1 cellular context compared by ENCODE assay signal in the genomic region with DNA sequence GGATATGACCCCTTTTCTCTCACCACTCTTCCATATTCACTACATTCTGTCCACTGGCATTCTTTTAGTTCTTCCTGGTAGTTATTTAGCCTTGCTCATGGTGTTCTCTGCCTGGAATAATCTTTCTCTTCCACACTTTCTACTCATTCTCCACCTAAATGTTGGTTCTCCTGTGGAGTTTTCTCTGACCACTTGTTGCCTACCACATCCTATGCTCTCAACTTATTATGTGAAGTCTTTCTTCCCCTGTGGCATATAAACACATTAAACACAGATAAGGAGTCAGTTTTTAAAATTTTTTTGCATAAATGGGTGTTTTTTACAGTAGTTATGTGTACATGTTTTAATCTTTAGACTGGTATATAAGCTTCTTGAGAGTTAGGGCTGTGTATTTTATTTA.
TF ChIP-seq lines count a peak whose summit lies in the region.

No MANE protein-coding gene starts in this region.

TF ChIP-seq in HCT116, 20 proteins besides CTCF, POLR2A, EP300 and RAD21:
- TF ChIP-seq TCF7L2 (IDR thresholded peaks at IDR 0.05; ENCODE audit: borderline replicate concordance, extremely low read depth, insufficient read depth, insufficient read length) (no peak), ZBTB33 (IDR thresholded peaks at IDR 0.05; ENCODE audit: extremely low read depth, insufficient replicate concordance, low read length) (no peak)
